Comparison of ENCODE assay signal across 2 cellular contexts in the genomic region with DNA sequence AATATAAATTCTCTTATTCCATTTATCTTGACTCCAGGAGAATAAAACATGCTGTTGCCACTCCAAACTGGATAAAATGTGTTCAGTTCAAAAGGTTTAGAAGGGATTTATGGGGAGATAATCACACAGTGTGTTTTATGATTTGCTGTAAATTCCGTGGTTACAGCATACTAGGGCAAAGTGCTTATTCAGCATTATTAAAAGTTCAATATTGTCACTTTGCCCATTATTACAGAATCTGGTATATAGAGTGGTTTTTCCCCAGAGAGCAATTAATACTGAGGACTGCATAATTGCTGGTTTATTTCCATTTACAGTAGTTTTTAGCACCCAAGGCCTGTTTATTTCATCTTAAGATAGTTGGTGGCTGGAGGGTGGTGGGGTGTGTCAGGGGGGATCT.
TF ChIP-seq lines count a peak whose summit lies in the region.

No MANE protein-coding gene starts in this region.

TF ChIP-seq in A549, 52 proteins besides CTCF, POLR2A, EP300 and RAD21:
- TF ChIP-seq RARB (CRISPR knock-in tag; IDR thresholded peaks at IDR 0.05) (no peak), RFX5 (IDR thresholded peaks at IDR 0.05) (no peak), MAFK (IDR thresholded peaks at IDR 0.05; ENCODE audit: partially characterized antibody) (peak; percentile 91), SMC3 (IDR thresholded peaks at IDR 0.05) (no peak), FOXS1 (CRISPR knock-in tag; IDR thresholded peaks at IDR 0.05) (no peak)

TF ChIP-seq in H1, 55 proteins besides CTCF, POLR2A, EP300 and RAD21:
- TF ChIP-seq ASH2L (IDR thresholded peaks at IDR 0.05; ENCODE audit: low read length) (no peak), MAFK (IDR thresholded peaks at IDR 0.05; ENCODE audit: low read depth, low read length) (peak; percentile 77; the same call in 1 of the 2 replicates)
